27 cellular contexts compared by ENCODE assay signal in the genomic region with DNA sequence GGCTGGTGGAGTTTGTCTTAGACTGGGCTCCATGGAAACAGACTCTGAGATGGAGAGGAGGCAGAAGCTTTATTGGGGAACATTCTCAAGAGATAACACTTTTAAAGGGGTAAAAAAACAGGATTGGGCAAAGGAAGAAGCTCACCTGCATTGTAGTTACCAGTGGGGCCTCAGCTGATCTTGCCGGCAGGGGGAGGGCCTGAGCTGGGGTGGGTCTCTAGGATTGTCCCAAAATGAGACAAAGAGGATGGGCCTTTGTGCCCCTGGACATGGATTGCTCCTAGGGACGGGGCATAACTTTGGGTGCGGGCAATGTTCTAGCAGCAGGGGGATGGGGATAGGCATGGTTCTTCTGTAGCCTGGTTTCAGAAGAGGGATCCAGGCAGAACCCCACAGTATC. TPM values are rescaled to one million over a fixed set of nuclear protein-coding genes. Genes with fewer than 3 reads are reported as not detected.
DNase-seq lines count a peak whose midpoint lies in the region; ATAC-seq and TF ChIP-seq lines count a peak whose summit lies in the region.
"Had no signal": no experiment of that assay in that cellular context is flagged by ENCODE, and none has a peak within 500 bp of the region (broad histone marks: within the 10 kb centered on the region; RNA-seq: fewer than 3 reads in every experiment).

No MANE protein-coding gene starts in this region.

- no peaks in the 10 kb centered on the region for H3K9me3 ChIP-seq in OCI-LY1 (ENCODE audit: low read length)
- H3K9me3 ChIP-seq: BE2C, SJCRH30 had no signal

- H3K4me1 Mint-ChIP-seq in memory B cell (no peaks in the 10 kb centered on the region), T-cell (no peaks in the 10 kb centered on the region)
- H3K4me1 Mint-ChIP-seq: CD4-positive, CD25-positive, alpha-beta regulatory T cell had no signal

- H3F3A ChIP-seq in OCI-LY1 (ENCODE audit: insufficient read depth, low read length), result no peaks in the 10 kb centered on the region

- DNase-seq in AG08395 (ENCODE audit: low spot score) (peak; percentile 1), memory B cell (ENCODE audit: low spot score in 2 of 2) (no peak), T-cell (no peak), NCI-H82 (lab: John Stamatoyannopoulos, UW) (no peak), EL (no peak), NAMALWA (ENCODE audit: low spot score) (no peak)
- DNase-seq: 8988T; BE2C; CD4-positive, CD25-positive, alpha-beta regulatory T cell; COR-L47; DMS 273 treated with DMSO at 0.1 percent for 48 hours; GM23248; KG1; NCI-H1048; NCI-H1436; NCI-H2029; NCI-H2171; NCI-H446; NCI-H69; PC-3; RPMI8226; SJCRH30 had no signal

- no peaks in the 10 kb centered on the region for H3K27me3 ChIP-seq in OCI-LY1 (ENCODE audit: insufficient read depth, low read length)
- H3K27me3 ChIP-seq: BE2C had no signal

- ATAC-seq in memory B cell (ENCODE audit: low read depth) (no peak), T-cell (replicated peaks in 1 of 4) (no peak)
- ATAC-seq: HCT116, HepG2, PC-3 had no signal

- H3K9me3 Mint-ChIP-seq in memory B cell (no peaks in the 10 kb centered on the region), T-cell (no peaks in the 10 kb centered on the region)
- H3K9me3 Mint-ChIP-seq: T-helper 1 cell treated with Interleukin-12 subunit alpha and Interleukin-12 subunit beta and Interleukin-4 antibody, amounts not matched to agents 30 μg/mL and 1 μg/mL, for 36 hours had no signal

- H3K9ac ChIP-seq in OCI-LY1 (ENCODE audit: low read length), result no peak overlapping the region
- H3K9ac ChIP-seq: GM23248 had no signal

- H2AFZ ChIP-seq in OCI-LY1 (ENCODE audit: low read length), result no peak overlapping the region
- H2AFZ ChIP-seq: GM23248 had no signal

- no peaks in the 10 kb centered on the region for H3K4me1 ChIP-seq in OCI-LY1 (ENCODE audit: insufficient read depth, low read length, severe bottlenecking)
- H3K4me1 ChIP-seq: BE2C had no signal

- H3K27ac Mint-ChIP-seq in memory B cell (peak overlapping the region; percentile 1), T-cell (no peak overlapping the region)
- H3K27ac Mint-ChIP-seq: CD4-positive, CD25-positive, alpha-beta regulatory T cell; T-helper 1 cell treated with Interleukin-12 subunit alpha and Interleukin-12 subunit beta and Interleukin-4 antibody, amounts not matched to agents 30 μg/mL and 1 μg/mL, for 36 hours had no signal

- TF ChIP-seq CTCF in GM12874 (IDR thresholded peaks at IDR 0.05; ENCODE audit: insufficient read depth, low read depth, low read length) (0 out of 2 replicates have a peak, but pooled peaks have one; percentile 8), OCI-LY1 (IDR thresholded peaks at IDR 0.05; ENCODE audit: low read length) (peak; percentile 64)

- H3K4me3 Mint-ChIP-seq in memory B cell (no peak overlapping the region), T-cell (no peak overlapping the region)
- H3K4me3 Mint-ChIP-seq: CD4-positive, CD25-positive, alpha-beta regulatory T cell; T-helper 1 cell treated with Interleukin-12 subunit alpha and Interleukin-12 subunit beta and Interleukin-4 antibody, amounts not matched to agents 30 μg/mL and 1 μg/mL, for 36 hours had no signal

- no peak overlapping the region for H3K4me2 ChIP-seq in OCI-LY1 (ENCODE audit: low read length)

- no peak overlapping the region for H3K27ac ChIP-seq in OCI-LY1 (ENCODE audit: low read depth, low read length, poor library complexity, severe bottlenecking)
- H3K27ac ChIP-seq: GM23248, SJCRH30 had no signal

- H3K79me2 ChIP-seq in OCI-LY1 (ENCODE audit: insufficient read depth, low read length), result no peaks in the 10 kb centered on the region

- POLR2A ChIA-PET in T-cell (lab: Charles Lee), result no interaction called here

- H3K4me3 ChIP-seq in OCI-LY1 (ENCODE audit: low read depth, low read length, poor library complexity, severe bottlenecking), result no peak overlapping the region
- H3K4me3 ChIP-seq: GM23248, SJCRH30 had no signal

- no peaks in the 10 kb centered on the region for H3K9me2 ChIP-seq in OCI-LY1 (ENCODE audit: low read depth, low read length)

- no peaks in the 10 kb centered on the region for H4K20me1 ChIP-seq in OCI-LY1 (ENCODE audit: insufficient read depth, low read length)

- CTCF ChIA-PET in T-cell (lab: Charles Lee), result no interaction called here

- H3K27me3 Mint-ChIP-seq in memory B cell, result no peaks in the 10 kb centered on the region
- H3K27me3 Mint-ChIP-seq in T-cell, result no peaks in the 10 kb centered on the region
- H3K27me3 Mint-ChIP-seq: CD4-positive, CD25-positive, alpha-beta regulatory T cell had no signal

- H3K36me3 Mint-ChIP-seq in memory B cell, result no peaks in the 10 kb centered on the region
- H3K36me3 Mint-ChIP-seq in T-cell, result no peaks in the 10 kb centered on the region
- H3K36me3 Mint-ChIP-seq: CD4-positive, CD25-positive, alpha-beta regulatory T cell had no signal

- no peaks in the 10 kb centered on the region for H3K36me3 ChIP-seq in OCI-LY1 (ENCODE audit: insufficient read depth, low read length)
- H3K36me3 ChIP-seq: BE2C, SJCRH30 had no signal

RNA-seq across cellular contexts. Expression of gene SGK2, which starts 12.5 kb away (rescaled TPM):
- total RNA-seq in T-cell, result 1 to 10 TPM in 4 of 5 donors, under 1 TPM in 1; 0.73 to 2.0 (median 1.4) TPM
- total RNA-seq: GM23248 had no signal

RNA-seq across cellular contexts. Expression of gene IFT52, which starts 19.4 kb away (rescaled TPM):
- 10 to 100 TPM; 11.4 to 16.0 (median 13.9) TPM for total RNA-seq in T-cell
